9 cellular contexts compared by ENCODE assay signal in genomic region chr10:61992683-61993629, GRCh38.
DNase-seq lines count a peak whose midpoint lies in the region; ATAC-seq and TF ChIP-seq lines count a peak whose summit lies in the region.
"Had no signal": no experiment of that assay in that cellular context is flagged by ENCODE, and none has a peak within 500 bp of the region (broad histone marks: within the 10 kb centered on the region; RNA-seq: fewer than 3 reads in every experiment).

No MANE protein-coding gene starts in this region.

- no peaks in the 10 kb centered on the region for H3K36me3 Mint-ChIP-seq in WTC11
- H3K36me3 Mint-ChIP-seq in nephron (ENCODE audit: low read depth) = peaks cover 24% of the 10 kb centered on the region

- peak overlapping the region; percentile 9 for H3K4me3 ChIP-seq in urinary bladder (ENCODE audit: low read depth, low read length)
- H3K4me3 ChIP-seq: cardiac muscle cell had no signal

- H3K4me1 Mint-ChIP-seq in WTC11 (peaks cover 45% of the 10 kb centered on the region), nephron (peaks cover 47% of the 10 kb centered on the region)

- H3K36me3 ChIP-seq in urinary bladder (ENCODE audit: insufficient read depth) = no peaks in the 10 kb centered on the region
- H3K36me3 ChIP-seq: cardiac muscle cell had no signal

- CTCF ChIA-PET in WTC11 (lab: Charles Lee) = no interaction called here

- 7% methylated on average over 7 of the region's 7 CpGs for WGBS in urinary bladder

- no peaks in the 10 kb centered on the region for H3K4me1 ChIP-seq in urinary bladder (ENCODE audit: insufficient read depth)

- H3K9me3 Mint-ChIP-seq in WTC11 (peaks cover 5% of the 10 kb centered on the region; the same call in 1 of the 2 replicates), nephron (no peaks in the 10 kb centered on the region)

- peak; percentile 35 for ATAC-seq in GM19043 (IDR thresholded peaks at IDR 0.05; ENCODE audit: low read depth, unreplicated experiment)
- no peak for ATAC-seq in WTC11

- H3K27me3 Mint-ChIP-seq in WTC11 (ENCODE audit: low read depth) (no peaks in the 10 kb centered on the region), nephron (ENCODE audit: low read depth) (no peaks in the 10 kb centered on the region)

- POLR2A ChIA-PET in WTC11 (lab: Charles Lee) = no interaction called here

- H3K27ac Mint-ChIP-seq in WTC11 (0 out of 2 replicates have a peak overlapping the region, but pooled peaks have one; percentile 20), nephron (peak overlapping the region; percentile 79 to 87 (median 85))

- TF ChIP-seq CTCF in WTC11 (IDR thresholded peaks at IDR 0.05) = no peak
- no peak for TF ChIP-seq CTCF in nephron (IDR thresholded peaks at IDR 0.05; ENCODE audit: unreplicated experiment in 3 of 3)

- H3K27ac ChIP-seq in urinary bladder (ENCODE audit: low read depth) = peak overlapping the region; percentile 73
- H3K27ac ChIP-seq: cardiac muscle cell had no signal

- peak; percentile 48 for DNase-seq in HPDE6-E6E7 (ENCODE audit: extremely low spot score)
- DNase-seq in WTC11 (ENCODE audit: low spot score) = no peak
- peak; percentile 64 for DNase-seq in dermis blood vessel endothelial cell
- DNase-seq in NCI-H446 (lab: John Stamatoyannopoulos, UW) = no peak
- DNase-seq in HuH-7 (ENCODE audit: low spot score) = no peak

- H3K4me3 Mint-ChIP-seq in WTC11 (no peak overlapping the region), nephron (peak overlapping the region; percentile 9 to 18 (median 11))

TF ChIP-seq in WTC11, 78 proteins besides CTCF, POLR2A, EP300 and RAD21:
- TF ChIP-seq ATF6 (CRISPR knock-in tag; IDR thresholded peaks at IDR 0.05) (no peak), E2F4 (CRISPR knock-in tag; IDR thresholded peaks at IDR 0.05; ENCODE audit: borderline replicate concordance, low read depth) (no peak), USF2 (CRISPR knock-in tag; IDR thresholded peaks at IDR 0.05) (no peak), ZNF317 (CRISPR knock-in tag; IDR thresholded peaks at IDR 0.05; ENCODE audit: borderline replicate concordance, low read depth) (no peak)

Comparison
In these comparisons a context has a peak if more than half of its experiments do, and no peak if none do; other contexts are left out.
1. DNase-seq: peak in HPDE6-E6E7 (single experiment) and dermis blood vessel endothelial cell (single experiment); none in WTC11 (single experiment), NCI-H446 (0 of 2) and HuH-7 (single experiment).